Comparison of ENCODE assay signal across 9 cellular contexts in the genomic region with DNA sequence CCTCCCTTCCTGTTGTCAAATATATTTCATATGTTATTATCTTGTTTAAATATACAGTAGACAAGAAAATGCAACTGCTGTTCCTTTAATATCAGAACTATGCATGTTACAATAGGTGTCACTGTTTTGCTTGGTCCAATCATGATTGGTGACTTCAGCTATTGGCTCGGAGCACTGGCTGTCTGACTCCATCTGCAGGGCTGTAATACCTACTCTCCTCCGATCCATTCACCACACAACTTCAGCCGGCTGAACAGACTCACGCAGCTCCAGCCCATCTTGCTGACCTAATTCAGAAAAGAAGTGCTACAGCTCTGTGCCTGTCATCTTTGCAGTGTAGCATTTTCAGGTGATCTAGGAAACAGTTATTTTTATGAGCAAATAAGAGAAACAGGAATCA. TPM values are rescaled to one million over a fixed set of nuclear protein-coding genes. Genes with fewer than 3 reads are reported as not detected.
A peak's percentile ranks its signal among the peaks of the same experiment; 100 is the strongest.
DNase-seq lines count a peak whose midpoint lies in the region; ATAC-seq and TF ChIP-seq lines count a peak whose summit lies in the region.
"Had no signal": no experiment of that assay in that cellular context is flagged by ENCODE, and none has a peak within 500 bp of the region (broad histone marks: within the 10 kb centered on the region; RNA-seq: fewer than 3 reads in every experiment).

A gene (plus strand): TSS at position 231 of the 400 bp plus-strand sequence. CDS start 383 bp downstream, outside the sequence.

- CTCF ChIA-PET in AG04449 (lab: Yijun Ruan, JAX), result interaction anchor here (2.9 kb wide), 1 partner anchor 9 kb away, joined by 8 read pairs; no protein-coding TSS in a partner anchor

- peak within 1 kb of the TSS; percentile 79 for H3K4me3 Mint-ChIP-seq in glutamatergic neuron (ENCODE audit: unreplicated experiment)
- H3K4me3 Mint-ChIP-seq: activated naive CD8-positive, alpha-beta T cell had no signal

- TF ChIP-seq CTCF in AG04449 (IDR thresholded peaks at IDR 0.05; ENCODE audit: insufficient read depth, low read length, missing control alignments) (peak; percentile 18), WERI-Rb-1 (IDR thresholded peaks at IDR 0.05; ENCODE audit: low read depth, low read length) (no peak), glutamatergic neuron (IDR thresholded peaks at IDR 0.05; ENCODE audit: partially characterized antibody, unreplicated experiment) (no peak), parathyroid adenoma (IDR thresholded peaks at IDR 0.05) (peak; percentile 38)

- peaks cover 14% of the 10 kb centered on the region for H3K79me2 ChIP-seq in parathyroid adenoma

- H3K4me3 ChIP-seq in AG04449 (ENCODE audit: low read depth, low read length), result peak within 1 kb of the TSS; percentile 26
- peak within 1 kb of the TSS; percentile 34 for H3K4me3 ChIP-seq in WERI-Rb-1 (ENCODE audit: low read depth, low read length)
- peak within 1 kb of the TSS; percentile 4 for H3K4me3 ChIP-seq in parathyroid adenoma (ENCODE audit: low read depth, low read length)

- no peaks in the 10 kb centered on the region for H3K9me3 ChIP-seq in WERI-Rb-1 (ENCODE audit: severe bottlenecking)
- no peaks in the 10 kb centered on the region for H3K9me3 ChIP-seq in parathyroid adenoma (ENCODE audit: control insufficient read depth, low read length)

- H3K9me3 Mint-ChIP-seq in glutamatergic neuron (ENCODE audit: unreplicated experiment), result no peaks in the 10 kb centered on the region

- H2AFZ ChIP-seq in parathyroid adenoma, result peak within 1 kb of the TSS; percentile 60

- POLR2A ChIA-PET in AG04449 (lab: Yijun Ruan, JAX), result interaction anchor here (0.7 kb wide), 1 partner anchor 59 kb away, joined by 3 read pairs; no protein-coding TSS in a partner anchor

- H3K36me3 ChIP-seq in WERI-Rb-1 (peaks cover 2% of the 10 kb centered on the region), parathyroid adenoma (ENCODE audit: control insufficient read depth, insufficient read depth, low read length) (no peaks in the 10 kb centered on the region)

- H3K27me3 ChIP-seq in WERI-Rb-1 (ENCODE audit: insufficient read depth, low read depth, severe bottlenecking) (no peaks in the 10 kb centered on the region), parathyroid adenoma (ENCODE audit: control insufficient read depth, insufficient read depth, low read length) (no peaks in the 10 kb centered on the region)

- H3K27me3 Mint-ChIP-seq in glutamatergic neuron (ENCODE audit: unreplicated experiment), result no peaks in the 10 kb centered on the region
- H3K27me3 Mint-ChIP-seq: activated naive CD8-positive, alpha-beta T cell had no signal

- ATAC-seq in GM19372 (IDR thresholded peaks at IDR 0.05; ENCODE audit: low read depth, unreplicated experiment), result peak; percentile 97

- no peak for DNase-seq in AG04449 (ENCODE audit: low read depth, low spot score)
- peak; percentile 51 for DNase-seq in NCI-H1092 (lab: John Stamatoyannopoulos, UW)
- peak; percentile 62 for DNase-seq in WERI-Rb-1
- peak; percentile 30 for DNase-seq in glutamatergic neuron
- no peak for DNase-seq in NCI-H128 (lab: John Stamatoyannopoulos, UW; ENCODE audit: unreplicated experiment)
- DNase-seq in NAMALWA (ENCODE audit: low spot score), result no peak

- no peaks in the 10 kb centered on the region for H3K36me3 Mint-ChIP-seq in glutamatergic neuron (ENCODE audit: unreplicated experiment)
- H3K36me3 Mint-ChIP-seq: activated naive CD8-positive, alpha-beta T cell had no signal

- H3K4me1 ChIP-seq in parathyroid adenoma, result peaks cover 4% of the 10 kb centered on the region

- H3K27ac ChIP-seq in WERI-Rb-1 (peak within 1 kb of the TSS; percentile 28), parathyroid adenoma (peak within 1 kb of the TSS; percentile 62)

- H3K9ac ChIP-seq in parathyroid adenoma, result no peak within 1 kb of the TSS

- H3K27ac Mint-ChIP-seq in glutamatergic neuron (ENCODE audit: unreplicated experiment), result peak within 1 kb of the TSS; percentile 76
- H3K27ac Mint-ChIP-seq: activated naive CD8-positive, alpha-beta T cell had no signal

- H3K4me1 Mint-ChIP-seq in glutamatergic neuron (ENCODE audit: low read depth, unreplicated experiment), result peaks cover 24% of the 10 kb centered on the region

- peak within 1 kb of the TSS; percentile 7 for H3K4me2 ChIP-seq in parathyroid adenoma (ENCODE audit: low read length)

RNA-seq across cellular contexts. Expression of the gene that starts here (rescaled TPM):
- total RNA-seq in glutamatergic neuron (ENCODE audit: unreplicated experiment), result 24.3 TPM

Comparison
In these comparisons a context has a peak if more than half of its experiments do, and no peak if none do; other contexts are left out.
1. DNase-seq: peak in NCI-H1092 (single experiment), WERI-Rb-1 (single experiment) and glutamatergic neuron (single experiment); none in AG04449 (single experiment), NCI-H128 (single experiment) and NAMALWA (single experiment).
2. CTCF ChIP-seq: peak in AG04449 (single experiment) and parathyroid adenoma (single experiment); none in WERI-Rb-1 (single experiment) and glutamatergic neuron (single experiment).
3. Peak in every context shown above with its lines, with median percentiles within 50 percentile points of each other: H3K4me3 ChIP-seq.